1 cellular context compared by ENCODE assay signal in the genomic region with DNA sequence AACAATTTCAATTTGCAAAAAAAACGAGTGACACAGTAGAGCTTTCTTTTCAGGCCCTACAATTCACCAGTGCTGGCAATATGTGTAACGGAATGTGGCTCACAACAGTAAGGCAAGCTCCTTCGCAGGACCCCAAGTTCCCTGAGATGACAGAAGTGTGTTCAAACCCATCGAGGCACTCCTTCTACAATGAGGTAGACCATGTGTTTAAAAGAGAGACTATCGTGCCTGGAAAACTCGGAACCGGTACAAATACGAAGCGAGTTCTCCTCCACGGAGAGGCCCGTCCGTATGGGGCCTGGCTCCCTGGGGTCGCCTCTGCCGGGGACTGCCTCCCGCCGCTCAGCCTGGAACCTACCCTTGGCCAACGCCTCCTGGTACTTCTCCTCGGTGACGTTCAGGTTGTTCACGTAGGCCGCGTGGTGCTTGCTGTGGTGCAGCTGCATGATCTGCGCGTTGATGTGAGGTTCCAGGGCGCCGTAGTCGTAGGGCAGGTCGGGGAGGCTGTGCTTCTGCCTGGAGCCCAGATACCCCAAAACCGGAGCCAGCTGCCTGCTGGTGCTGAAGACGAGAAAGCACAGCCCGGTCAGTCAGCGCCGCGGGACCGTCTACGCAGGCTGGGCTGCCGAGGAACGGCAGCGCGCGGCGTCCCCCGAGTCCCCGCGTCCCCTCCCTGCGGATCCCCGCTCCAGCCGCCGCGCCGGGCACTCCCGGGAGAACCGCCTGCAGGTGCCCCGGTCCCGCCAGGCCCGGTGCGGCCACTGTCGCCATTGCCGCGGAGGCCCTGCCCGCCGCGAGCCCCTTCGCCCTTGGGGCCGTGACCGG.
TF ChIP-seq lines count a peak whose summit lies in the region.

No MANE protein-coding gene starts in this region.

TF ChIP-seq in HEK293, 187 proteins besides CTCF, POLR2A, EP300 and RAD21 (continued from another document):
- TF ChIP-seq, protein P1, sequence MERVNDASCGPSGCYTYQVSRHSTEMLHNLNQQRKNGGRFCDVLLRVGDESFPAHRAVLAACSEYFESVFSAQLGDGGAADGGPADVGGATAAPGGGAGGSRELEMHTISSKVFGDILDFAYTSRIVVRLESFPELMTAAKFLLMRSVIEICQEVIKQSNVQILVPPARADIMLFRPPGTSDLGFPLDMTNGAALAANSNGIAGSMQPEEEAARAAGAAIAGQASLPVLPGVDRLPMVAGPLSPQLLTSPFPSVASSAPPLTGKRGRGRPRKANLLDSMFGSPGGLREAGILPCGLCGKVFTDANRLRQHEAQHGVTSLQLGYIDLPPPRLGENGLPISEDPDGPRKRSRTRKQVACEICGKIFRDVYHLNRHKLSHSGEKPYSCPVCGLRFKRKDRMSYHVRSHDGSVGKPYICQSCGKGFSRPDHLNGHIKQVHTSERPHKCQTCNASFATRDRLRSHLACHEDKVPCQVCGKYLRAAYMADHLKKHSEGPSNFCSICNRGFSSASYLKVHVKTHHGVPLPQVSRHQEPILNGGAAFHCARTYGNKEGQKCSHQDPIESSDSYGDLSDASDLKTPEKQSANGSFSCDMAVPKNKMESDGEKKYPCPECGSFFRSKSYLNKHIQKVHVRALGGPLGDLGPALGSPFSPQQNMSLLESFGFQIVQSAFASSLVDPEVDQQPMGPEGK (tag by site-specific recombination; IDR thresholded peaks at IDR 0.05) = 0 out of 2 replicates have a peak, but pooled peaks have one; percentile 6
- TF ChIP-seq GLIS2 (tag by site-specific recombination; IDR thresholded peaks at IDR 0.05) = peak; percentile 82
- no peak for TF ChIP-seq ZNF221 (tag by site-specific recombination; IDR thresholded peaks at IDR 0.05; ENCODE audit: borderline replicate concordance)
- TF ChIP-seq ZNF394 (tag by site-specific recombination; IDR thresholded peaks at IDR 0.05; ENCODE audit: borderline replicate concordance) = no peak; the same call in 1 of the 2 replicates
- TF ChIP-seq ZNF341 (tag by site-specific recombination; IDR thresholded peaks at IDR 0.05; ENCODE audit: low read depth) = peak; percentile 55
- no peak for TF ChIP-seq ZNF510 (tag by site-specific recombination; IDR thresholded peaks at IDR 0.05; ENCODE audit: insufficient replicate concordance)
- peak; percentile 31; the same call in 1 of the 2 replicates for TF ChIP-seq ZBTB17 (tag by site-specific recombination; IDR thresholded peaks at IDR 0.05)
- TF ChIP-seq ZNF23 (tag by site-specific recombination; IDR thresholded peaks at IDR 0.05; ENCODE audit: borderline replicate concordance) = no peak
- TF ChIP-seq ZNF223 (tag by site-specific recombination; IDR thresholded peaks at IDR 0.05) = peak; percentile 85
- TF ChIP-seq, protein P2, sequence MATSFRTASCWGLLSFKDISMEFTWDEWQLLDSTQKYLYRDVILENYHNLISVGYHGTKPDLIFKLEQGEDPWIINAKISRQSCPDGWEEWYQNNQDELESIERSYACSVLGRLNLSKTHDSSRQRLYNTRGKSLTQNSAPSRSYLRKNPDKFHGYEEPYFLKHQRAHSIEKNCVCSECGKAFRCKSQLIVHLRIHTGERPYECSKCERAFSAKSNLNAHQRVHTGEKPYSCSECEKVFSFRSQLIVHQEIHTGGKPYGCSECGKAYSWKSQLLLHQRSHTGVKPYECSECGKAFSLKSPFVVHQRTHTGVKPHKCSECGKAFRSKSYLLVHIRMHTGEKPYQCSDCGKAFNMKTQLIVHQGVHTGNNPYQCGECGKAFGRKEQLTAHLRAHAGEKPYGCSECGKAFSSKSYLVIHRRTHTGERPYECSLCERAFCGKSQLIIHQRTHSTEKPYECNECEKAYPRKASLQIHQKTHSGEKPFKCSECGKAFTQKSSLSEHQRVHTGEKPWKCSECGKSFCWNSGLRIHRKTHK (tag by site-specific recombination; IDR thresholded peaks at IDR 0.05) = no peak
- TF ChIP-seq, protein P3, sequence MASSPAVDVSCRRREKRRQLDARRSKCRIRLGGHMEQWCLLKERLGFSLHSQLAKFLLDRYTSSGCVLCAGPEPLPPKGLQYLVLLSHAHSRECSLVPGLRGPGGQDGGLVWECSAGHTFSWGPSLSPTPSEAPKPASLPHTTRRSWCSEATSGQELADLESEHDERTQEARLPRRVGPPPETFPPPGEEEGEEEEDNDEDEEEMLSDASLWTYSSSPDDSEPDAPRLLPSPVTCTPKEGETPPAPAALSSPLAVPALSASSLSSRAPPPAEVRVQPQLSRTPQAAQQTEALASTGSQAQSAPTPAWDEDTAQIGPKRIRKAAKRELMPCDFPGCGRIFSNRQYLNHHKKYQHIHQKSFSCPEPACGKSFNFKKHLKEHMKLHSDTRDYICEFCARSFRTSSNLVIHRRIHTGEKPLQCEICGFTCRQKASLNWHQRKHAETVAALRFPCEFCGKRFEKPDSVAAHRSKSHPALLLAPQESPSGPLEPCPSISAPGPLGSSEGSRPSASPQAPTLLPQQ (tag by site-specific recombination; IDR thresholded peaks at IDR 0.05) = no peak; the same call in 1 of the 2 replicates
- no peak for TF ChIP-seq ZSCAN16 (tag by site-specific recombination; IDR thresholded peaks at IDR 0.05)
- TF ChIP-seq ZNF350 (tag by site-specific recombination; IDR thresholded peaks at IDR 0.05) = peak; percentile 28; the same call in 1 of the 2 replicates
- TF ChIP-seq ZNF600 (tag by site-specific recombination; IDR thresholded peaks at IDR 0.05) = peak; percentile 58; the same call in 1 of the 2 replicates
- no peak for TF ChIP-seq ZNF324 (tag by site-specific recombination; IDR thresholded peaks at IDR 0.05)
- no peak for TF ChIP-seq ZNF701 (tag by site-specific recombination; IDR thresholded peaks at IDR 0.05)
- TF ChIP-seq ZNF501 (tag by site-specific recombination; IDR thresholded peaks at IDR 0.05) = no peak
- TF ChIP-seq MZF1 (tag by site-specific recombination; IDR thresholded peaks at IDR 0.05; ENCODE audit: borderline replicate concordance) = 0 out of 2 replicates have a peak, but pooled peaks have one; percentile 34
- peak; percentile 28; the same call in 1 of the 2 replicates for TF ChIP-seq ZSCAN30 (tag by site-specific recombination; IDR thresholded peaks at IDR 0.05)
- TF ChIP-seq ZNF24 (tag by site-specific recombination; IDR thresholded peaks at IDR 0.05) = no peak
- no peak for TF ChIP-seq ZNF148 (tag by site-specific recombination; IDR thresholded peaks at IDR 0.05; ENCODE audit: borderline replicate concordance)
- TF ChIP-seq ZBTB6 (tag by site-specific recombination; IDR thresholded peaks at IDR 0.05) = 0 out of 2 replicates have a peak, but pooled peaks have one; percentile 5
- no peak for TF ChIP-seq ZNF777 (tag by site-specific recombination; IDR thresholded peaks at IDR 0.05; ENCODE audit: borderline replicate concordance)
- TF ChIP-seq, protein P4, sequence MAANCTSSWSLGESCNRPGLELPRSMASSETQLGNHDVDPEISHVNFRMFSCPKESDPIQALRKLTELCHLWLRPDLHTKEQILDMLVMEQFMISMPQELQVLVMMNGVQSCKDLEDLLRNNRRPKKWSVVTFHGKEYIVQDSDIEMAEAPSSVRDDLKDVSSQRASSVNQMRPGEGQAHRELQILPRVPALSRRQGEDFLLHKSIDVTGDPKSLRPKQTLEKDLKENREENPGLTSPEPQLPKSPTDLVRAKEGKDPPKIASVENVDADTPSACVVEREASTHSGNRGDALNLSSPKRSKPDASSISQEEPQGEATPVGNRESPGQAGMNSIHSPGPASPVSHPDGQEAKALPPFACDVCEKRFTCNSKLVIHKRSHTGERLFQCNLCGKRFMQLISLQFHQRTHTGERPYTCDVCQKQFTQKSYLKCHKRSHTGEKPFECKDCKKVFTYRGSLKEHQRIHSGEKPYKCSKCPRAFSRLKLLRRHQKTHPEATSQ (tag by site-specific recombination; IDR thresholded peaks at IDR 0.05) = no peak
- no peak; the same call in 1 of the 2 replicates for TF ChIP-seq YY1 (tag by site-specific recombination; IDR thresholded peaks at IDR 0.05)
- TF ChIP-seq, protein P5, sequence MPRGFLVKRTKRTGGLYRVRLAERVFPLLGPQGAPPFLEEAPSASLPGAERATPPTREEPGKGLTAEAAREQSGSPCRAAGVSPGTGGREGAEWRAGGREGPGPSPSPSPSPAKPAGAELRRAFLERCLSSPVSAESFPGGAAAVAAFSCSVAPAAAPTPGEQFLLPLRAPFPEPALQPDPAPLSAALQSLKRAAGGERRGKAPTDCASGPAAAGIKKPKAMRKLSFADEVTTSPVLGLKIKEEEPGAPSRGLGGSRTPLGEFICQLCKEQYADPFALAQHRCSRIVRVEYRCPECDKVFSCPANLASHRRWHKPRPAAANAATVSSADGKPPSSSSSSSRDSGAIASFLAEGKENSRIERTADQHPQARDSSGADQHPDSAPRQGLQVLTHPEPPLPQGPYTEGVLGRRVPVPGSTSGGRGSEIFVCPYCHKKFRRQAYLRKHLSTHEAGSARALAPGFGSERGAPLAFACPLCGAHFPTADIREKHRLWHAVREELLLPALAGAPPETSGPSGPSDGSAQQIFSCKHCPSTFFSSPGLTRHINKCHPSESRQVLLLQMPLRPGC (tag by site-specific recombination; IDR thresholded peaks at IDR 0.05) = peak; percentile 23; the same call in 1 of the 2 replicates
- peak; percentile 56; the same call in 1 of the 2 replicates for TF ChIP-seq ZBTB20 (tag by site-specific recombination; IDR thresholded peaks at IDR 0.05)
